1 cellular context compared by ENCODE assay signal in genomic region chr18:5710235-5710634, GRCh38.
TF ChIP-seq lines count a peak whose summit lies in the region.

No MANE protein-coding gene starts in this region.

TF ChIP-seq in HepG2, 621 proteins besides CTCF, POLR2A, EP300 and RAD21 (continued from another document):
- TF ChIP-seq ELK4 (CRISPR knock-in tag; IDR thresholded peaks at IDR 0.05; ENCODE audit: borderline replicate concordance): no peak
- TF ChIP-seq KLF16 (CRISPR knock-in tag; IDR thresholded peaks at IDR 0.05): no peak
